ENCODE assay signal across 1 cellular context in the genomic region with DNA sequence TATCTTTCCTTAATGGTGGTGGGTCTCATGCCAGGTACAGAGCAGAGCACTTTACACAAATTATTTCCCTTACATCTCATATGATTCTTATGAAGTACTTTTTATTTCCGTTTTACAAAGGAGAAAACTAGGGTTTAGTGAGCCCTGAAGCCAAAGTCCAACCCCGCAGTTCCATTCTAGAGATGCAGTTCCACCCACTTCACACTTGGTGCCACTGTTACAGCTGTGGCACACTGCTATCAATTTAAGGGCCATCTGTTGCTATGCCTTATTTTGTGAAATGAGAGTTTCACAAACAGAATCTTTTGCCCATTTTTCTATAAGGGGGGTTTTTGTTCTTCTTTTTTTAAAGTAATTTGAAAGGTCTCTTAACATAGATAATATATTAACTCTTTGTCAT.
TF ChIP-seq lines count a peak whose summit lies in the region.

No MANE protein-coding gene starts in this region.

TF ChIP-seq in GM23338, 12 proteins besides CTCF, POLR2A, EP300 and RAD21 (continued from another document):
- TF ChIP-seq REST (IDR thresholded peaks at IDR 0.05; ENCODE audit: unreplicated experiment) (no peak), EZH2phosphoT487 (IDR thresholded peaks at IDR 0.05; ENCODE audit: unreplicated experiment) (no peak)
